Comparison of ENCODE assay signal across 2 cellular contexts in the genomic region with DNA sequence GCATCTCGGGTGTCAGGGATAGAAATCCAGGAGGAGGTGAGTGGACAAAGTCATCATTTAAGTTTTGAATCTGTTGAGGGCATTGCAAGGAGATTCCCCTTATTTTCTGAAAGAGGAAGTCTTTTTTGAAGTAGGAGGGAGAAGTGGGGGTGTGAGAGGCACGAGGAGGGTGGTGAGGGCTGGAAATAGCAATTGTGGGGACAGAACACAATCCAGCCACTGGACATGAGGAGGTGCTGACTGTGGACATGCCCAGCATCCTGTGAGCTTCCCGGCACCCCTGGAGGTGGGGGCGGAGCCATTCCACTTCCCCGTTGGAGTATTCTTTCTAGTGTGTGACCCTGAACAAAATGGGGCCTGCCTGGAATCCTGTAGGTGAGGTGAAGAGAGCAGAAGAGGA.
A peak's percentile ranks its signal among the peaks of the same experiment; 100 is the strongest.
TF ChIP-seq lines count a peak whose summit lies in the region.

No MANE protein-coding gene starts in this region.

TF ChIP-seq in HepG2, 621 proteins besides CTCF, POLR2A, EP300 and RAD21 (continued from another document):
- TF ChIP-seq ZBTB34 (CRISPR knock-in tag; IDR thresholded peaks at IDR 0.05): no peak

TF ChIP-seq in GM12878, 131 proteins besides CTCF, POLR2A, EP300 and RAD21 (continued from another document):
- TF ChIP-seq RUNX3 (IDR thresholded peaks at IDR 0.05; ENCODE audit: low read length): no peak
- TF ChIP-seq IRF3 (IDR thresholded peaks at IDR 0.05): no peak
- no peak for TF ChIP-seq CREB1 (IDR thresholded peaks at IDR 0.05; ENCODE audit: low read depth)
- no peak for TF ChIP-seq ZNF217 (IDR thresholded peaks at IDR 0.05)
- TF ChIP-seq E4F1 (IDR thresholded peaks at IDR 0.05; ENCODE audit: borderline replicate concordance, partially characterized antibody): no peak
- peak; percentile 82 for TF ChIP-seq SPI1 (IDR thresholded peaks at IDR 0.05; ENCODE audit: borderline replicate concordance, insufficient read depth, low read depth, low read length)
- no peak for TF ChIP-seq PAX8 (IDR thresholded peaks at IDR 0.05)
- TF ChIP-seq, protein P1, sequence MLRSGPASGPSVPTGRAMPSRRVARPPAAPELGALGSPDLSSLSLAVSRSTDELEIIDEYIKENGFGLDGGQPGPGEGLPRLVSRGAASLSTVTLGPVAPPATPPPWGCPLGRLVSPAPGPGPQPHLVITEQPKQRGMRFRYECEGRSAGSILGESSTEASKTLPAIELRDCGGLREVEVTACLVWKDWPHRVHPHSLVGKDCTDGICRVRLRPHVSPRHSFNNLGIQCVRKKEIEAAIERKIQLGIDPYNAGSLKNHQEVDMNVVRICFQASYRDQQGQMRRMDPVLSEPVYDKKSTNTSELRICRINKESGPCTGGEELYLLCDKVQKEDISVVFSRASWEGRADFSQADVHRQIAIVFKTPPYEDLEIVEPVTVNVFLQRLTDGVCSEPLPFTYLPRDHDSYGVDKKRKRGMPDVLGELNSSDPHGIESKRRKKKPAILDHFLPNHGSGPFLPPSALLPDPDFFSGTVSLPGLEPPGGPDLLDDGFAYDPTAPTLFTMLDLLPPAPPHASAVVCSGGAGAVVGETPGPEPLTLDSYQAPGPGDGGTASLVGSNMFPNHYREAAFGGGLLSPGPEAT (IDR thresholded peaks at IDR 0.05; ENCODE audit: low read depth): peak; percentile 53; the same call in 1 of the 2 replicates
- TF ChIP-seq IKZF2 (IDR thresholded peaks at IDR 0.05): peak in 1 of 2 experiments; percentile 28; a peak in 1 of 4 replicates
- no peak for TF ChIP-seq DPF2 (IDR thresholded peaks at IDR 0.05)
